Comparison of ENCODE assay signal across 17 cellular contexts in genomic region chr3:71468311-71469130, GRCh38.
DNase-seq lines count a peak whose midpoint lies in the region; ATAC-seq, FAIRE-seq and TF ChIP-seq lines count a peak whose summit lies in the region.
"Had no signal": no experiment of that assay in that cellular context is flagged by ENCODE, and none has a peak within 500 bp of the region (broad histone marks: within the 10 kb centered on the region; RNA-seq: fewer than 3 reads in every experiment).

No MANE protein-coding gene starts in this region.

- H4K91ac ChIP-seq in H1 (replicated peaks; ENCODE audit: insufficient read length, low read length): peak overlapping the region; percentile 70

- H3K27ac Mint-ChIP-seq in CD4-positive, alpha-beta T cell: peak overlapping the region; percentile 8
- H3K27ac Mint-ChIP-seq: activated CD4-positive, alpha-beta memory T cell treated with anti-CD3 and anti-CD28 coated beads, Interleukin-2, amount 10 ng/mL, durations not matched to agents 7 days and 5 days; stimulated activated memory B cell treated with anti-CD40 and anti-IgM and Interleukin-4, amounts not matched to agents 10 μg/mL and 1 μg/mL and 100 μg/mL, for 72 hours had no signal

- peak overlapping the region; percentile 67 for H2BK120ac ChIP-seq in H1 (replicated peaks; ENCODE audit: low read depth, low read length)

- H3K4me2 ChIP-seq in H1 (ENCODE audit: insufficient read depth in 1 of 2, low read depth in 2 of 2, low read length in 2 of 2): peak overlapping the region; percentile 24 to 79; a peak in 3 of 4 replicates

- no peak for TF ChIP-seq RAD21 in H1 (IDR thresholded peaks at IDR 0.05 in 1 of 2, conservative IDR thresholded peaks at IDR 0.05 in 1 of 2; ENCODE audit: low read depth in 2 of 2, low read length in 2 of 2)

- H3K56ac ChIP-seq in H1 (replicated peaks; ENCODE audit: insufficient read length, low read depth, low read length): no peak overlapping the region

- TF ChIP-seq EP300 in H1 (IDR thresholded peaks at IDR 0.05; ENCODE audit: borderline replicate concordance in 1 of 2, low read depth in 2 of 2, low read length in 2 of 2): no peak

- no peak for DNase-seq in CD4-positive, alpha-beta T cell
- DNase-seq in NCI-H187 treated with DMSO at 0.1 percent for 48 hours (lab: John Stamatoyannopoulos, UW) (peak; percentile 46), H1 (ENCODE audit: low read depth in 1 of 2, low spot score in 2 of 2) (peak in 1 of 2 experiments; percentile 9), iPS-NIHi7 (ENCODE audit: extremely low spot score) (peak; percentile 40), GM10266 (ENCODE audit: extremely low spot score) (no peak), BE2C (no peak), AG08395 (ENCODE audit: low spot score) (no peak)
- DNase-seq: activated CD4-positive, alpha-beta memory T cell treated with anti-CD3 and anti-CD28 coated beads, Interleukin-2, amount 10 ng/mL, durations not matched to agents 7 days and 5 days; activated effector memory CD4-positive, alpha-beta T cell treated with Interleukin-2 at 50 U/mL for 16 hours; EL; KBM-7; NCI-H1105 treated with DMSO at 0.1 percent for 48 hours; NCI-H226 had no signal

- CTCF ChIA-PET in CD4-positive, alpha-beta T cell (lab: Charles Lee): no interaction called here
- CTCF ChIA-PET in H1 (lab: Charles Lee; ENCODE audit: partially characterized antibody): no interaction called here

- no peaks in the 10 kb centered on the region; the same call in 1 of the 2 replicates for H3K23me2 ChIP-seq in H1 (ENCODE audit: low read depth, low read length)

- POLR2A ChIA-PET in CD4-positive, alpha-beta T cell (lab: Charles Lee): interaction anchor here (1.2 to 2.1 kb wide), 2 partner anchors 10 kb away, joined by 3 to 7 read pairs; no protein-coding TSS in a partner anchor
- POLR2A ChIA-PET in H1 (lab: Charles Lee; ENCODE audit: partially characterized antibody): interaction anchor here (1.4 kb wide), 1 partner anchor 9 kb away, joined by 4 read pairs; no protein-coding TSS in a partner anchor

- peak overlapping the region; percentile 54 for H4K5ac ChIP-seq in H1 (ENCODE audit: insufficient read length, low read depth, low read length)

- H2BK15ac ChIP-seq in H1 (ENCODE audit: low read length): peak overlapping the region; percentile 88; the same call in 1 of the 2 replicates

- H3K23ac ChIP-seq in H1 (ENCODE audit: insufficient read length): no peak overlapping the region

- 63% methylated on average over 12 of the region's 12 CpGs; no CpG with 5 or more reads in 1 of the 2 experiments for WGBS in H1 (ENCODE audit: extremely low coverage in 1 of 2, insufficient coverage in 1 of 2, insufficient read length in 1 of 2, insufficient replicate concordance in 2 of 2, low coverage in 1 of 2, low lambda C conversion rate in 2 of 2, missing lambda C conversion rate in 1 of 2), 2 experiments

- no peak overlapping the region for H3K14ac ChIP-seq in H1 (ENCODE audit: insufficient read length)

- no peak overlapping the region for H4K8ac ChIP-seq in H1 (ENCODE audit: extremely low read depth, insufficient read depth, low read length)

- H3K9ac ChIP-seq in H1 (replicated peaks in 1 of 4; ENCODE audit: extremely low read depth in 1 of 4, low read depth in 3 of 4, low read length in 3 of 4): no peak overlapping the region
- H3K9ac ChIP-seq: BLaER1 treated with 17β-estradiol and CSF1 and Interleukin-3, amounts not matched to agents 10 nM and 100 nM had no signal

- H3K79me2 ChIP-seq in H1 (ENCODE audit: control insufficient read depth in 1 of 2, insufficient read depth in 2 of 2, low read length in 2 of 2): no peaks in the 10 kb centered on the region

- H3K4me3 Mint-ChIP-seq in CD4-positive, alpha-beta T cell: no peak overlapping the region
- H3K4me3 Mint-ChIP-seq: activated CD4-positive, alpha-beta memory T cell treated with anti-CD3 and anti-CD28 coated beads, Interleukin-2, amount 10 ng/mL, durations not matched to agents 7 days and 5 days; stimulated activated memory B cell treated with anti-CD40 and anti-IgM and Interleukin-4, amounts not matched to agents 10 μg/mL and 1 μg/mL and 100 μg/mL, for 72 hours had no signal

- no peaks in the 10 kb centered on the region for H4K20me1 ChIP-seq in H1 (replicated peaks in 1 of 2; ENCODE audit: control insufficient read depth in 1 of 2, insufficient read depth in 2 of 2, low read length in 2 of 2)
- H4K20me1 ChIP-seq: BLaER1 treated with 17β-estradiol and CSF1 and Interleukin-3, amounts not matched to agents 10 nM and 100 nM had no signal

- FAIRE-seq in H1 (lab: Jason Lieb, UNC): no peak
- FAIRE-seq: TTC549 had no signal

- peak overlapping the region; percentile 44 for H3K4ac ChIP-seq in H1 (replicated peaks; ENCODE audit: insufficient read length, low read depth, low read length)

- H3K36me3 ChIP-seq in H1 (ENCODE audit: control insufficient read depth in 2 of 4, insufficient read depth in 4 of 4, low read length in 3 of 4) (peaks cover 0 to under 1% (median 0%) of the 10 kb centered on the region in 4 experiments; a peak in 1 of 8 replicates), BE2C (no peaks in the 10 kb centered on the region)
- H3K36me3 ChIP-seq: BLaER1 treated with 17β-estradiol and CSF1 and Interleukin-3, amounts not matched to agents 10 nM and 100 nM had no signal

- H2BK5ac ChIP-seq in H1 (ENCODE audit: low read depth, low read length): peak overlapping the region; percentile 76; the same call in 1 of the 2 replicates

- H3K36me3 Mint-ChIP-seq in CD4-positive, alpha-beta T cell (ENCODE audit: low read depth): peaks cover 98% of the 10 kb centered on the region

- TF ChIP-seq CTCF in CD4-positive, alpha-beta T cell (IDR thresholded peaks at IDR 0.05): no peak
- TF ChIP-seq CTCF in H1 (IDR thresholded peaks at IDR 0.05; ENCODE audit: control extremely low read depth in 1 of 3, insufficient read depth in 1 of 3, low read depth in 1 of 3, low read length in 3 of 3) (no peak), GM10266 (IDR thresholded peaks at IDR 0.05; ENCODE audit: control insufficient read depth, insufficient read depth, low read depth, missing control alignments) (no peak), BE2C (IDR thresholded peaks at IDR 0.05; ENCODE audit: low read depth, low read length) (no peak)

- H3K79me1 ChIP-seq in H1 (ENCODE audit: low read depth, low read length): no peaks in the 10 kb centered on the region

- H2BK12ac ChIP-seq in H1 (ENCODE audit: low read depth, low read length): peak overlapping the region; percentile 95

- peaks cover 6% of the 10 kb centered on the region for H3K9me3 Mint-ChIP-seq in CD4-positive, alpha-beta T cell

- H3K4me1 ChIP-seq in H1 (replicated peaks in 1 of 4; ENCODE audit: control insufficient read depth in 3 of 4, insufficient read depth in 4 of 4, low read length in 3 of 4) (peaks cover 6 to 24% (median 9%) of the 10 kb centered on the region in 4 experiments; a peak in 6 of 7 replicates), BE2C (no peaks in the 10 kb centered on the region)

- no peaks in the 10 kb centered on the region for H3K27me3 Mint-ChIP-seq in CD4-positive, alpha-beta T cell
- H3K27me3 Mint-ChIP-seq: activated CD4-positive, alpha-beta memory T cell treated with anti-CD3 and anti-CD28 coated beads, Interleukin-2, amount 10 ng/mL, durations not matched to agents 7 days and 5 days; stimulated activated memory B cell treated with anti-CD40 and anti-IgM and Interleukin-4, amounts not matched to agents 10 μg/mL and 1 μg/mL and 100 μg/mL, for 72 hours had no signal

- H2AK5ac ChIP-seq in H1 (ENCODE audit: low read depth, low read length): no peak overlapping the region

- H2AFZ ChIP-seq in H1 (ENCODE audit: low read length): no peak overlapping the region

- H2BK20ac ChIP-seq in H1 (ENCODE audit: low read length): peak overlapping the region; percentile 76; the same call in 1 of the 2 replicates

- H3K27ac ChIP-seq in CD4-positive, alpha-beta T cell (ENCODE audit: low read depth, low read length): no peak overlapping the region
- H3K27ac ChIP-seq in H1 (ENCODE audit: low read depth, low read length): peak overlapping the region; percentile 74; the same call in 1 of the 2 replicates

- peaks cover 93% of the 10 kb centered on the region for H3K4me1 Mint-ChIP-seq in CD4-positive, alpha-beta T cell (ENCODE audit: low read depth)
- H3K4me1 Mint-ChIP-seq: activated CD4-positive, alpha-beta memory T cell treated with anti-CD3 and anti-CD28 coated beads, Interleukin-2, amount 10 ng/mL, durations not matched to agents 7 days and 5 days had no signal

- peak overlapping the region; percentile 52; the same call in 1 of the 2 replicates for H3K18ac ChIP-seq in H1 (ENCODE audit: extremely low read depth, low read length)

- TF ChIP-seq POLR2A in H1 (IDR thresholded peaks at IDR 0.05; ENCODE audit: control extremely low read depth in 1 of 2, low read depth in 2 of 2, low read length in 2 of 2): no peak

- intact Hi-C loops in CD4-positive, alpha-beta T cell (cut with DNase I, micrococcal nuclease): no loop called here

- H3K27me3 ChIP-seq in CD4-positive, alpha-beta T cell (ENCODE audit: control insufficient read depth, insufficient read depth, low read length): no peaks in the 10 kb centered on the region
- H3K27me3 ChIP-seq in H1 (replicated peaks in 1 of 4; ENCODE audit: control insufficient read depth in 3 of 4, extremely low read depth in 1 of 4, insufficient read depth in 3 of 4, low read length in 3 of 4) (no peaks in the 10 kb centered on the region), BE2C (no peaks in the 10 kb centered on the region)
- H3K27me3 ChIP-seq: BLaER1 treated with 17β-estradiol and CSF1 and Interleukin-3, amounts not matched to agents 10 nM and 100 nM had no signal

- H3K9me3 ChIP-seq in CD4-positive, alpha-beta T cell (ENCODE audit: control insufficient read depth, low read length): no peaks in the 10 kb centered on the region
- H3K9me3 ChIP-seq in H1 (ENCODE audit: insufficient read depth in 2 of 2, low read depth in 1 of 2, low read length in 1 of 2): peaks cover 0 to 4% of the 10 kb centered on the region in 2 experiments; a peak in 1 of 4 replicates
- no peaks in the 10 kb centered on the region for H3K9me3 ChIP-seq in BE2C

- H3K4me3 ChIP-seq in H1 (ENCODE audit: extremely low read depth in 1 of 4, insufficient read depth in 2 of 4, low read depth in 3 of 4, low read length in 4 of 4): peak overlapping the region in 1 of 4 experiments; percentile 37; a peak in 1 of 8 replicates
- no peak overlapping the region for H3K4me3 ChIP-seq in BE2C (ENCODE audit: low read depth, low read length)
- H3K4me3 ChIP-seq: BLaER1 treated with 17β-estradiol and CSF1 and Interleukin-3, amounts not matched to agents 10 nM and 100 nM had no signal

- ATAC-seq in CD4-positive, alpha-beta T cell (ENCODE audit: poor library complexity): no peak
- no peak for ATAC-seq in HG03354 (IDR thresholded peaks at IDR 0.05; ENCODE audit: poor library complexity, severe bottlenecking, unreplicated experiment)
- ATAC-seq: stimulated activated memory B cell treated with anti-CD40 and anti-IgM and Interleukin-4, amounts not matched to agents 10 μg/mL and 1 μg/mL and 100 μg/mL, for 72 hours had no signal

TF ChIP-seq in H1, 55 proteins besides CTCF, POLR2A, EP300 and RAD21 (continues in another document):
- TF ChIP-seq HDAC6 (IDR thresholded peaks at IDR 0.05; ENCODE audit: low read depth, low read length) (no peak), CTBP2 (IDR thresholded peaks at IDR 0.05; ENCODE audit: borderline replicate concordance, insufficient read depth, insufficient read length, low read length) (no peak), GABPA (IDR thresholded peaks at IDR 0.05; ENCODE audit: borderline replicate concordance, insufficient read depth, low read length) (no peak), ZNF274 (IDR thresholded peaks at IDR 0.05; ENCODE audit: borderline replicate concordance, extremely low read depth, low read length) (no peak)

Comparison
In these comparisons a context has a peak if more than half of its experiments do, and no peak if none do; other contexts are left out.
1. DNase-seq: peak in NCI-H187 treated with DMSO at 0.1 percent for 48 hours (single experiment) and iPS-NIHi7 (single experiment); none in CD4-positive, alpha-beta T cell (0 of 10), GM10266 (single experiment), BE2C (single experiment) and AG08395 (single experiment).